Comparison of ENCODE assay signal across 17 cellular contexts in the genomic region with DNA sequence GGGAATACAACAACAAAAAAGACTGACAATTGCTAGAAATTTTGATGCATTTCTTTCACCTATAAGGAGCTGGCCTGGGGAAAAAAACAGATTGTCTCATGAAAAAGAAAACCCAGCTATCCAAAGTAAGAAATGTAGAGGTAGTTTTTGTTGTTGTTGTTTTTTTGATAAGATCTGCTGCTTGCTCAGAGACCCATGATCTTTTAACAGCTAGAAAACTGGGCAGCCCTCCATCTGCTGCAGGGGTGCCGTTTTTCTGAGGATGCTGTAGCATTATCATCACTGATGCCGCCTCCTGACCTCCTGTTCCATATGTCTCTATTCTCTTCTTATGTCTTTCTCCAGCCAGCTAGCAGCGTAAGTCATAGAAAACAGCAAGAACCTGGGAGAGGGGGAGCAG.
"Had no signal": no experiment of that assay in that cellular context is flagged by ENCODE, and none has a peak within 500 bp of the region (broad histone marks: within the 10 kb centered on the region; RNA-seq: fewer than 3 reads in every experiment).

No MANE protein-coding gene starts in this region.

- H3K9me3 Mint-ChIP-seq: dendritic cell treated with granulocyte-macrophage colony-stimulating factor and Interleukin-4, amounts not matched to agents 40 ng/mL and 50 ng/mL, for 4 days; naive thymus-derived CD4-positive, alpha-beta T cell; neural crest cell had no signal

- H3K4me1 ChIP-seq: heart left ventricle, right atrium auricular region had no signal

- ATAC-seq: effector memory CD8-positive, alpha-beta T cell; heart left ventricle; naive thymus-derived CD4-positive, alpha-beta T cell had no signal

- FAIRE-seq: colon, islet of Langerhans, small intestine had no signal

- H3K36me3 ChIP-seq: heart left ventricle, ovary, right atrium auricular region had no signal

- H3K36me3 Mint-ChIP-seq: naive thymus-derived CD4-positive, alpha-beta T cell had no signal

- DNase-seq: effector memory CD8-positive, alpha-beta T cell; foreskin melanocyte; heart left ventricle; hypothalamus; kidney glomerular epithelial cell; mammary epithelial cell; naive thymus-derived CD4-positive, alpha-beta T cell; nucleus accumbens; ovary; small intestine; stimulated activated CD4-positive, alpha-beta T cell treated with anti-CD3 and anti-CD28 coated beads, Interleukin-12 subunit alpha, Interleukin-12 subunit beta, amount 100 ng/mL, for 4 hours; stimulated activated naive CD4-positive, alpha-beta T cell treated with Interleukin-2 at 50 U/mL for 16 hours had no signal

- H3K27me3 ChIP-seq: heart left ventricle, ovary, right atrium auricular region had no signal

- H3K4me3 ChIP-seq: heart left ventricle, ovary, right atrium auricular region had no signal

- H3K27ac Mint-ChIP-seq: dendritic cell treated with granulocyte-macrophage colony-stimulating factor and Interleukin-4, amounts not matched to agents 40 ng/mL and 50 ng/mL, for 4 days; effector memory CD8-positive, alpha-beta T cell; naive thymus-derived CD4-positive, alpha-beta T cell had no signal

- H3K9me3 ChIP-seq: heart left ventricle, ovary, right atrium auricular region had no signal

- H3K4me3 Mint-ChIP-seq: dendritic cell treated with granulocyte-macrophage colony-stimulating factor and Interleukin-4, amounts not matched to agents 40 ng/mL and 50 ng/mL, for 4 days; effector memory CD8-positive, alpha-beta T cell; naive thymus-derived CD4-positive, alpha-beta T cell; neural crest cell had no signal

- H3K27me3 Mint-ChIP-seq: dendritic cell treated with granulocyte-macrophage colony-stimulating factor and Interleukin-4, amounts not matched to agents 40 ng/mL and 50 ng/mL, for 4 days; effector memory CD8-positive, alpha-beta T cell had no signal

- H3K27ac ChIP-seq: heart left ventricle, ovary, right atrium auricular region had no signal

- H3K4me1 Mint-ChIP-seq: naive thymus-derived CD4-positive, alpha-beta T cell had no signal
